In the genomic region with DNA sequence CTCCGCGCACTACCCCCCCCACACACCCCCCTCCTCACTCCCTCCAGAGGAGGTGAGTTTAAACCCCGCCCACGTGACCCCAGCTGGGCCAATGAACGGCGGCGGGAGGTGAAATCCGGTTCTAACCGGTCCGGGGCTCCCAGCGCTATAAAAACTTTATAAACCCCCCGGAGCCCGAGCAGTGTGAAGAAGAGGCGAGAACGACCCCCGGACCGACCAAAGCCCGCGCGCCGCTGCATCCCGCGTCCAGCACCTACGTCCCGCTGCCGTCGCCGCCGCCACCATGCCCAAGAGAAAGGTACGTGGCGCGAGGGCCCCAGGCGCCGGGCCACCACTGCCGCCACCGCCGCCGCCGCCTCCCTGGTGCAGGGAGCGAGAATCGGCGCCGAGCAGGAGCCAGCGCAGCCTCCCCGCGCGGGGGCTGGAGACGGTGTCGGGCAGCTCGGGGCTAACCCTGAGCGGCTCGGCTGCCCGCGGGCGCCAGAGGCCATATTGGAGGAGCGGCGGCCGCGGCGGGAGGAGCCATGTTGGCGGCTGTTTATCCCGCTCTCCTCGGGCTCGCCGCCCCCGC, we compare ENCODE assay signal across 8 cellular contexts. TPM values are rescaled to one million over a fixed set of nuclear protein-coding genes. Genes with fewer than 3 reads are reported as not detected.
A peak's percentile ranks its signal among the peaks of the same experiment; 100 is the strongest.
DNase-seq lines count a peak whose midpoint lies in the region; ATAC-seq and TF ChIP-seq lines count a peak whose summit lies in the region.

A gene (plus strand): TSS at position 111 of the 571 bp plus-strand sequence. CDS start 173 bp downstream, at position 284.

- H3K4me3 ChIP-seq in fibroblast of the aortic adventitia (ENCODE audit: low read depth, low read length), result peak within 1 kb of the TSS; percentile 77

- H3K27me3 Mint-ChIP-seq in nephron (ENCODE audit: low read depth), result no peaks in the 10 kb centered on the region

- H3K4me1 Mint-ChIP-seq in nephron, result peaks cover 62% of the 10 kb centered on the region

- peaks cover 57% of the 10 kb centered on the region for H3K36me3 Mint-ChIP-seq in nephron (ENCODE audit: low read depth)

- TF ChIP-seq CTCF in fibroblast of the aortic adventitia (IDR thresholded peaks at IDR 0.05; ENCODE audit: insufficient read depth, low read length) (no peak), nephron (IDR thresholded peaks at IDR 0.05; ENCODE audit: unreplicated experiment in 3 of 3) (no peak)

- H3K9me3 Mint-ChIP-seq in nephron, result no peaks in the 10 kb centered on the region

- in situ Hi-C loops in KBM-7 (cut with MboI; ENCODE audit: low pct_unique_long_range_greater_than_20kb, low sequenced_read_pairs), result no loop called here

- peak; percentile 96 for DNase-seq in DMS53 (lab: John Stamatoyannopoulos, UW)
- DNase-seq in KBM-7, result peak; percentile 89
- peak; percentile 89 to 90 for DNase-seq in SHP77 (lab: John Stamatoyannopoulos, UW)
- peak; percentile 82 for DNase-seq in activated T-helper 9 cell treated with anti-CD3 and anti-CD28 coated beads, Interleukin-2, amount 50 U/mL, for 16 hours (ENCODE audit: low read depth)
- peak; percentile 83 for DNase-seq in fibroblast of the aortic adventitia (ENCODE audit: low read depth)
- DNase-seq in stimulated activated naive CD4-positive, alpha-beta T cell treated with Interleukin-2 at 50 U/mL for 16 hours (lab: John Stamatoyannopoulos, UW), result peak; percentile 88

- peak within 1 kb of the TSS; percentile 98 to 100 (median 99) for H3K27ac Mint-ChIP-seq in nephron

- peak; percentile 54 for ATAC-seq in GM21717 (IDR thresholded peaks at IDR 0.05; ENCODE audit: unreplicated experiment)

- peak within 1 kb of the TSS; percentile 97 to 98 (median 97) for H3K4me3 Mint-ChIP-seq in nephron

RNA-seq across cellular contexts. Expression of the gene that starts here (rescaled TPM):
- total RNA-seq in fibroblast of the aortic adventitia (ENCODE audit: low replicate concordance), result 161 and 225 TPM in 2 replicates

Comparison
In these comparisons a context has a peak if more than half of its experiments do, and no peak if none do; other contexts are left out.
1. Peak in every context shown above with its lines: DNase-seq, ATAC-seq and H3K4me3 ChIP-seq.